Comparison of ENCODE assay signal across 22 cellular contexts in the genomic region with DNA sequence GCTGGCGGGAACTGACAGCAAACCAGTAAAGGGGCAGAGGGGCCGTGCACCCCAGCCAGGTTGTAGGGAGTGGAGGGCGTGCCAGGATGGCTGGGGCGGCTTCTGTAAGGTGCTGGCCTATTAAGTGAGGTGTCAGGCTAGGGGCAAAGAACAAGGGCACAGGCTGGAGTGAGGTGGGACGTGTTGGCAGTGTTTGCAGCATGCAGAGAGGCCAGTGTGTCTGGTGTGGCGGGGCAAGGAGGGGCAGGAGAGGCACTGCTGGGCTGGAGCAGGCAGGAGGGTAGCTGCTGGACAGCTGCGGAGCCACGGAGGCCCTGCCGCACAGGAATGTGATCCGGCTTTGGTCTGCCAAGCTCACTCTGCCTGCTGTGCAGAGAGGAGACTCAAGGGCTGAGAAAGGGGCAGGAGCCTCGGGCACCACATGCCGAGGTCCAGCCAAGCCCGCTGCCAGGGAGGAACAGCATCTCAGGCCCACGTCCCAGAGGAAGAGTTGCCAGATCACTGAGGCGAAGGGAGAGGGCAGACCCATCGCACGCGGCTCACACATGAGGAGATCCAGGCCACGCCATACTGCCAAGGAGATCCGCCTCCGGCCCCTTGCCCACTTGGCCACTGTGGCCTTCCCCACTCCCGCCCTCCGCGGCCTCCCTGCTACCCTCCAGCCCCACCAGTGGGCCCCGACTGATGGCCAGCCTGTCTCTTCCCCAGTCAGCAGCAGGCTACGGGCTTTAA. TPM values are rescaled to one million over a fixed set of nuclear protein-coding genes. Genes with fewer than 3 reads are reported as not detected.
A peak's percentile ranks its signal among the peaks of the same experiment; 100 is the strongest.
DNase-seq lines count a peak whose midpoint lies in the region; ATAC-seq, FAIRE-seq and TF ChIP-seq lines count a peak whose summit lies in the region.
"Had no signal": no experiment of that assay in that cellular context is flagged by ENCODE, and none has a peak within 500 bp of the region (broad histone marks: within the 10 kb centered on the region; RNA-seq: fewer than 3 reads in every experiment).

No MANE protein-coding gene starts in this region.

- H2AK5ac ChIP-seq in mesendoderm (ENCODE audit: low read length), result no peak overlapping the region

- intact Hi-C loops in HepG2 (cut with micrococcal nuclease; ENCODE audit: unreplicated experiment), result no loop called here

- H3K4me1 ChIP-seq in BLaER1, result peaks cover 24% of the 10 kb centered on the region
- H3K4me1 ChIP-seq in HepG2 (ENCODE audit: insufficient read depth, low read length), result no peaks in the 10 kb centered on the region
- H3K4me1 ChIP-seq in skeletal muscle tissue (ENCODE audit: control insufficient read depth in 3 of 3, insufficient read depth in 3 of 3, low read length in 3 of 3), result peaks cover 21 to 31% (median 24%) of the 10 kb centered on the region in 3 donors
- H3K4me1 ChIP-seq in BE2C, result no peaks in the 10 kb centered on the region
- no peaks in the 10 kb centered on the region for H3K4me1 ChIP-seq in mesendoderm (ENCODE audit: control insufficient read depth, low read depth, low read length)

- H3K4me2 ChIP-seq in BLaER1 (peak overlapping the region; percentile 50; the same call in 1 of the 2 replicates), HepG2 (ENCODE audit: low read depth, low read length) (no peak overlapping the region), mesendoderm (ENCODE audit: low read length) (no peak overlapping the region)

- no peak overlapping the region for H2AFZ ChIP-seq in HepG2 (ENCODE audit: low read length)

- no peaks in the 10 kb centered on the region for H3K79me1 ChIP-seq in mesendoderm (ENCODE audit: low read length)

- H4K5ac ChIP-seq in mesendoderm (ENCODE audit: low read length), result no peak overlapping the region

- H4K20me1 ChIP-seq in BLaER1 (no peaks in the 10 kb centered on the region), HepG2 (ENCODE audit: insufficient read depth, low read length) (no peaks in the 10 kb centered on the region)

- H3K23ac ChIP-seq in mesendoderm (ENCODE audit: low read length), result no peak overlapping the region

- H3K4me3 ChIP-seq in BLaER1 (no peak overlapping the region), HepG2 (replicated peaks in 1 of 3; ENCODE audit: insufficient read depth in 1 of 3, low read depth in 2 of 3, low read length in 3 of 3) (no peak overlapping the region), skeletal muscle tissue (ENCODE audit: low read length in 3 of 3) (no peak overlapping the region), BE2C (ENCODE audit: low read depth, low read length) (no peak overlapping the region), mesendoderm (ENCODE audit: low read length) (no peak overlapping the region)
- H3K4me3 ChIP-seq: SK-N-MC had no signal

- TF ChIP-seq CTCF in RWPE1 (conservative IDR thresholded peaks at IDR 0.05; ENCODE audit: low read depth), result no peak
- TF ChIP-seq CTCF in HepG2 (CRISPR knock-in tag; IDR thresholded peaks at IDR 0.05), result no peak
- TF ChIP-seq CTCF in BE2C (IDR thresholded peaks at IDR 0.05; ENCODE audit: low read depth, low read length), result no peak

- FAIRE-seq in HepG2 (lab: Jason Lieb, UNC), result no peak
- FAIRE-seq: D721Med, GM12892, GM18507, HTR-8/SVneo, RCC 7860 had no signal

- no peak overlapping the region for H2BK5ac ChIP-seq in mesendoderm (ENCODE audit: low read length)

- POLR2A ChIA-PET in RWPE1 (lab: Yijun Ruan, JAX; ENCODE audit: low non-redundant PET), result no interaction called here
- POLR2A ChIA-PET in HepG2 (lab: Yijun Ruan, JAX), result no interaction called here

- H3K36me3 ChIP-seq in BLaER1, result peaks cover 49% of the 10 kb centered on the region
- H3K36me3 ChIP-seq in HepG2 (replicated peaks in 1 of 2; ENCODE audit: control insufficient read depth in 1 of 2, insufficient read depth in 2 of 2, low read length in 2 of 2), result peaks cover 32 to 76% of the 10 kb centered on the region in 2 experiments
- peaks cover 73 to 92% (median 74%) of the 10 kb centered on the region in 3 donors for H3K36me3 ChIP-seq in skeletal muscle tissue (ENCODE audit: control insufficient read depth in 3 of 3, insufficient read depth in 3 of 3, low read length in 3 of 3)
- peaks cover 79% of the 10 kb centered on the region for H3K36me3 ChIP-seq in BE2C
- H3K36me3 ChIP-seq in mesendoderm (ENCODE audit: control insufficient read depth, insufficient read depth, low read length), result peaks cover 14% of the 10 kb centered on the region

- CTCF ChIA-PET in RWPE1 (lab: Yijun Ruan, JAX) (no interaction called here), HepG2 (lab: Yijun Ruan, JAX; ENCODE audit: low intra/inter-chr PET ratio, low total read pairs) (no interaction called here)

- H3K27ac ChIP-seq in BLaER1 (no peak overlapping the region), RWPE1 (peak overlapping the region; percentile 1; the same call in 1 of the 2 replicates), HepG2 (ENCODE audit: extremely low read length, insufficient read depth, low read length) (no peak overlapping the region), skeletal muscle tissue (ENCODE audit: low read depth, low read length) (no peak overlapping the region), mesendoderm (ENCODE audit: low read depth, low read length) (no peak overlapping the region)
- H3K27ac ChIP-seq: C4-2B had no signal

- no peak for TF ChIP-seq EP300 in HepG2 (IDR thresholded peaks at IDR 0.05; ENCODE audit: low read depth in 2 of 2, low read length in 2 of 2)
- TF ChIP-seq EP300 in HepG2 (CRISPR knock-in tag; IDR thresholded peaks at IDR 0.05; ENCODE audit: borderline replicate concordance), result no peak

- no peak; the same call in 2 of the 3 replicates for ATAC-seq in HepG2
- no peak for ATAC-seq in HG02970 (IDR thresholded peaks at IDR 0.05; ENCODE audit: low FRiP score, unreplicated experiment)

- no peak overlapping the region for H2BK120ac ChIP-seq in mesendoderm (ENCODE audit: low read depth, low read length)

- no peak overlapping the region for H3K4ac ChIP-seq in mesendoderm (ENCODE audit: low read depth, low read length)

- in situ Hi-C loops in HepG2 (cut with HindIII; ENCODE audit: extremely low pct_ligation_motif_present, low pct_unique_long_range_greater_than_20kb), result no loop called here

- H3K79me2 ChIP-seq in HepG2 (ENCODE audit: insufficient read depth, low read length) (no peaks in the 10 kb centered on the region), mesendoderm (ENCODE audit: control insufficient read depth, insufficient read depth, low read length) (no peaks in the 10 kb centered on the region)

- H3K9ac ChIP-seq in BLaER1 (0 out of 2 replicates have a peak overlapping the region, but pooled peaks have one; percentile 9), HepG2 (ENCODE audit: insufficient read depth, low read depth, low read length) (no peak overlapping the region), skeletal muscle tissue (ENCODE audit: low read depth in 1 of 3, low read length in 3 of 3) (peak overlapping the region in 2 of 3 donors; percentile 24 to 40), mesendoderm (ENCODE audit: low read length) (no peak overlapping the region)

- no peak overlapping the region for H4K8ac ChIP-seq in mesendoderm (ENCODE audit: low read depth, low read length)

- H3K27me3 ChIP-seq in BLaER1 (no peaks in the 10 kb centered on the region), HepG2 (ENCODE audit: control insufficient read depth in 1 of 2, insufficient read depth in 2 of 2, low read length in 2 of 2) (no peaks in the 10 kb centered on the region), skeletal muscle tissue (ENCODE audit: control insufficient read depth in 3 of 3, insufficient read depth in 3 of 3, low read length in 3 of 3) (no peaks in the 10 kb centered on the region), BE2C (no peaks in the 10 kb centered on the region), mesendoderm (ENCODE audit: insufficient read depth, low read length, poor library complexity) (no peaks in the 10 kb centered on the region)

- no peak for TF ChIP-seq POLR2A in HepG2 (IDR thresholded peaks at IDR 0.05; ENCODE audit: insufficient read depth in 1 of 2, low read depth in 2 of 2, low read length in 2 of 2)

- DNase-seq in RWPE1 (ENCODE audit: low spot score) (no peak), HepG2 (ENCODE audit: low spot score) (no peak), BE2C (no peak), mesendoderm (no peak)
- DNase-seq: GOT3, NCI-H1105 treated with DMSO at 0.1 percent for 48 hours, NCI-H1694, NCI-H2081 treated with DMSO at 0.1 percent for 48 hours, NCI-H510A, NCI-H748 treated with DMSO at 0.1 percent for 48 hours, SHP77 had no signal

- TF ChIP-seq RAD21 in HepG2 (CRISPR knock-in tag; IDR thresholded peaks at IDR 0.05), result no peak

- H3K9me3 ChIP-seq in BLaER1, result no peaks in the 10 kb centered on the region
- no peaks in the 10 kb centered on the region for H3K9me3 ChIP-seq in HepG2 (ENCODE audit: low read length)
- H3K9me3 ChIP-seq in skeletal muscle tissue (ENCODE audit: control insufficient read depth in 3 of 3, low read length in 3 of 3), result no peaks in the 10 kb centered on the region
- H3K9me3 ChIP-seq in BE2C, result no peaks in the 10 kb centered on the region

- no TSS peak for BruUV-seq in HepG2 (replicated peaks; lab: Mats Ljungman, UMichigan)

- no peak overlapping the region for H3K56ac ChIP-seq in mesendoderm (ENCODE audit: low read length)

- no peak overlapping the region for H3K18ac ChIP-seq in mesendoderm (ENCODE audit: low read length)

- no peak overlapping the region for H2BK15ac ChIP-seq in mesendoderm (replicated peaks; ENCODE audit: low read depth)

- 98% methylated on average over 17 of the region's 26 CpGs for WGBS in HepG2 (ENCODE audit: low lambda C conversion rate)
- WGBS in mesendoderm (ENCODE audit: extremely low coverage, insufficient coverage, low lambda C conversion rate), result no CpG with 5 or more reads among the region's 26 CpGs

RNA-seq across cellular contexts. Expression of a gene that starts 46.8 kb away (rescaled TPM):
- total RNA-seq in HepG2 (2016; rRNA removed; fragmentation: Illumina TruSeq; extraction: Trizol), result 8.2 and 33.1 TPM in 2 replicates
- 5.2 and 6.0 TPM in 2 replicates for total RNA-seq in HepG2 (2016; cell fraction: cytosol; rRNA removed; fragmentation: Illumina TruSeq; extraction: Trizol; ENCODE audit: low read depth)
- 9.3 and 30.8 TPM in 2 replicates for total RNA-seq in HepG2 (2016; cell fraction: insoluble cytoplasmic fraction; rRNA removed; fragmentation: Illumina TruSeq; extraction: Trizol)
- total RNA-seq in HepG2 (2016; cell fraction: membrane; rRNA removed; fragmentation: Illumina TruSeq; extraction: Trizol), result 7.8 and 9.0 TPM in 2 replicates
- 29.3 and 33.8 TPM in 2 replicates for total RNA-seq in HepG2 (2016; cell fraction: nucleus; rRNA removed; fragmentation: Illumina TruSeq; extraction: Trizol)
- 9.8 and 18.9 TPM in 2 replicates for polyA plus RNA-seq in HepG2 (2011; rRNA removed)
- 13.3 and 22.3 TPM in 2 replicates for polyA plus RNA-seq in HepG2 (2011; cell fraction: cytosol; rRNA removed)
- 158 and 165 TPM in 2 replicates for polyA plus RNA-seq in HepG2 (2011; cell fraction: nucleus; rRNA removed)
- 15.1 and 18.5 TPM in 2 replicates for polyA plus RNA-seq in HepG2 (2012)
- 3.8 and 4.1 TPM in 2 replicates for polyA plus RNA-seq in HepG2 (2016; cell fraction: cytosol; fragmentation: Illumina TruSeq; extraction: Trizol; ENCODE audit: low read depth)
- 9.2 and 10.3 TPM in 2 replicates for polyA plus RNA-seq in HepG2 (2016; cell fraction: insoluble cytoplasmic fraction; fragmentation: Illumina TruSeq; extraction: Trizol; ENCODE audit: low read depth)
- 5.6 and 6.3 TPM in 2 replicates for polyA plus RNA-seq in HepG2 (2016; cell fraction: membrane; fragmentation: Illumina TruSeq; extraction: Trizol; ENCODE audit: low read depth)
- 62.6 and 64.7 TPM in 2 replicates for polyA plus RNA-seq in HepG2 (2016; cell fraction: nucleus; fragmentation: Illumina TruSeq; extraction: Trizol; ENCODE audit: insufficient read depth, low read depth)
- polyA minus RNA-seq in HepG2 (2011; rRNA and poly(A)+ RNA removed; ENCODE audit: low replicate concordance), result 0.14 and 21.4 TPM in 2 replicates
- polyA minus RNA-seq in HepG2 (2011; cell fraction: cytosol; rRNA and poly(A)+ RNA removed), result 12.3 and 17.0 TPM in 2 replicates
- polyA minus RNA-seq in HepG2 (2011; cell fraction: nucleus; rRNA and poly(A)+ RNA removed), result 14.8 and 15.0 TPM in 2 replicates
- 1.0 TPM for total RNA-seq in skeletal muscle tissue
- polyA plus RNA-seq in BE2C (2012; ENCODE audit: insufficient read depth, insufficient read length, low read depth), result 1.2 TPM
- polyA plus RNA-seq in mesendoderm (2013, experiment 1 of 2), result 0.42 TPM
- 0.27 TPM for polyA plus RNA-seq in mesendoderm (2013, experiment 2 of 2)
- total RNA-seq: LHCN-M2 had no signal

Comparison
In these comparisons a context has a peak if more than half of its experiments do, and no peak if none do; other contexts are left out.
1. H3K9ac ChIP-seq: peak in BLaER1 (single experiment) and skeletal muscle tissue (2 of 3); none in HepG2 (single experiment) and mesendoderm (single experiment).